In genomic region chr7:86980223-86980622, GRCh38 we compare ENCODE assay signal across 16 cellular contexts.
"Had no signal": no experiment of that assay in that cellular context is flagged by ENCODE, and none has a peak within 500 bp of the region (broad histone marks: within the 10 kb centered on the region; RNA-seq: fewer than 3 reads in every experiment).

No MANE protein-coding gene starts in this region.

- H3K27me3 ChIP-seq: thyroid gland had no signal

- H3K9me3 ChIP-seq: thyroid gland had no signal

- H3K27ac ChIP-seq: epithelial cell of prostate, thyroid gland had no signal

- H3K36me3 ChIP-seq: thyroid gland had no signal

- H3K4me3 ChIP-seq: lung, thyroid gland had no signal

- DNase-seq: activated CD4-positive, alpha-beta T cell treated with anti-CD3 and anti-CD28 coated beads for 1 hour; activated CD4-positive, alpha-beta T cell treated with anti-CD3 and anti-CD28 coated beads, Interleukin-2, amount 50 U/mL, for 48 hours; activated naive CD4-positive, alpha-beta T cell treated with anti-CD3 and anti-CD28 coated beads, Interleukin-2, amount 50 U/mL, for 16 hours; activated T-cell treated with anti-CD3 and anti-CD28 coated beads, Interleukin-2, amount 50 U/mL, for 1 hour; effector memory CD4-positive, alpha-beta T cell; foreskin melanocyte; naive B cell; stimulated activated CD4-positive, alpha-beta T cell treated with anti-CD3 and anti-CD28 coated beads, Interleukin-2, amount 100 ng/mL, for 48 hours; SW 1271; thyroid gland had no signal

- H3K27me3 Mint-ChIP-seq: dendritic cell treated with granulocyte-macrophage colony-stimulating factor and Interleukin-4, amounts not matched to agents 40 ng/mL and 50 ng/mL, for 4 days had no signal

- H3K27ac Mint-ChIP-seq: activated T-helper 2 cell treated with anti-CD3 and anti-CD28 coated beads, Interferon-gamma antibody, Interleukin-2, Interleukin-4, amounts not matched to agents 10 μg/mL and 5 μg/mL and 100 μg/mL, durations not matched to agents 14 hours and 24 hours and 36 hours; dendritic cell treated with granulocyte-macrophage colony-stimulating factor and Interleukin-4, amounts not matched to agents 40 ng/mL and 50 ng/mL, for 4 days; stimulated activated memory B cell treated with anti-CD40 and anti-IgM and Interleukin-4, amounts not matched to agents 10 μg/mL and 1 μg/mL and 100 μg/mL, for 72 hours had no signal

- H3K4me3 Mint-ChIP-seq: brain; dendritic cell treated with granulocyte-macrophage colony-stimulating factor and Interleukin-4, amounts not matched to agents 40 ng/mL and 50 ng/mL, for 4 days; naive B cell; stimulated activated memory B cell treated with anti-CD40 and anti-IgM and Interleukin-4, amounts not matched to agents 10 μg/mL and 1 μg/mL and 100 μg/mL, for 72 hours had no signal

- ATAC-seq: stimulated activated memory B cell treated with anti-CD40 and anti-IgM and Interleukin-4, amounts not matched to agents 10 μg/mL and 1 μg/mL and 100 μg/mL, for 72 hours had no signal

- H3K4me1 ChIP-seq: thyroid gland had no signal
